Comparison of ENCODE assay signal across 19 cellular contexts in genomic region chr12:4881665-4882064, GRCh38. TPM values are rescaled to one million over a fixed set of nuclear protein-coding genes. Genes with fewer than 3 reads are reported as not detected.
DNase-seq lines count a peak whose midpoint lies in the region; TF ChIP-seq lines count a peak whose summit lies in the region.
"Had no signal": no experiment of that assay in that cellular context is flagged by ENCODE, and none has a peak within 500 bp of the region (broad histone marks: within the 10 kb centered on the region; RNA-seq: fewer than 3 reads in every experiment).

No MANE protein-coding gene starts in this region.

- H3K27me3 ChIP-seq in BE2C, result peaks cover 20% of the 10 kb centered on the region
- H3K27me3 ChIP-seq: Peyer's patch had no signal

- DNase-seq in NCI-H524 (lab: John Stamatoyannopoulos, UW) (peak; percentile 13 to 25), NCI-H524 treated with DMSO at 0.1 percent for 48 hours (lab: John Stamatoyannopoulos, UW) (no peak), cerebellum (ENCODE audit: low spot score) (peak; percentile 88), kidney tubule cell (ENCODE audit: low spot score) (peak; percentile 20), superior temporal gyrus (ENCODE audit: extremely low spot score) (peak; percentile 35), T-helper 1 cell (no peak), Ammon's horn (ENCODE audit: low spot score) (no peak), BE2C (no peak)
- DNase-seq: 8988T, COR-L47, GM23248, NCI-H1417, NCI-H2029 treated with DMSO at 0.1 percent for 48 hours, NCI-H2227 treated with DMSO at 0.1 percent for 48 hours, NCI-H774, Peyer's patch, SHP77 treated with DMSO at 0.1 percent for 48 hours had no signal

- no peaks in the 10 kb centered on the region for H3K9me3 ChIP-seq in BE2C

- H3K4me1 ChIP-seq in BE2C, result no peaks in the 10 kb centered on the region
- H3K4me1 ChIP-seq: Peyer's patch had no signal

- H3K36me3 ChIP-seq in BE2C, result no peaks in the 10 kb centered on the region
- H3K36me3 ChIP-seq: Peyer's patch had no signal

- H3K4me3 ChIP-seq in BE2C (ENCODE audit: low read depth, low read length), result no peak overlapping the region
- H3K4me3 ChIP-seq: GM23248, Peyer's patch had no signal

- no peak for TF ChIP-seq CTCF in BE2C (IDR thresholded peaks at IDR 0.05; ENCODE audit: low read depth, low read length)

RNA-seq across cellular contexts. Expression of gene KCNA1, which starts 28.0 kb away (rescaled TPM):
- total RNA-seq in cerebellum, result 15.8 TPM
- polyA plus RNA-seq in BE2C (2012; ENCODE audit: insufficient read depth, insufficient read length, low read depth), result not detected
- total RNA-seq: GM23248, HT-29, Peyer's patch had no signal
- polyA plus RNA-seq: GM23248, IgD-negative memory B cell had no signal

Comparison
In these comparisons a context has a peak if more than half of its experiments do, and no peak if none do; other contexts are left out.
1. DNase-seq: peak in NCI-H524 (2 of 2), cerebellum (single experiment), kidney tubule cell (single experiment) and superior temporal gyrus (single experiment); none in NCI-H524 treated with DMSO at 0.1 percent for 48 hours (single experiment), T-helper 1 cell (0 of 5), Ammon's horn (single experiment) and BE2C (single experiment).